In genomic region chr5:71410088-71410487, GRCh38 we compare ENCODE assay signal across 6 cellular contexts. TPM values are rescaled to one million over a fixed set of nuclear protein-coding genes. Genes with fewer than 3 reads are reported as not detected.
DNase-seq lines count a peak whose midpoint lies in the region; ATAC-seq, FAIRE-seq and TF ChIP-seq lines count a peak whose summit lies in the region.
"Not testable (repeated sequence)": the region's sequence is repeated elsewhere in the genome, so short reads cannot be mapped to it uniquely, and the experiment has no call there.

No MANE protein-coding gene starts in this region.

- ATAC-seq in A549 (peak in 1 of 2 experiments; percentile 24; a peak in 2 of 6 replicates), memory B cell (ENCODE audit: low read depth) (peak; percentile 70)
- peak; percentile 47 for ATAC-seq in stimulated activated memory B cell treated with anti-CD40 and anti-IgM and Interleukin-4, amounts not matched to agents 10 μg/mL and 1 μg/mL and 100 μg/mL, for 72 hours

- H3K27ac ChIP-seq in A549; Karpas-422 (ENCODE audit: low read length); OCI-LY3 (ENCODE audit: low read length): not testable (repeated sequence)

- H3K79me2 ChIP-seq in Karpas-422 (ENCODE audit: low read length); OCI-LY3 (ENCODE audit: low read length): not testable (repeated sequence)

- H3K4me3 Mint-ChIP-seq in memory B cell; stimulated activated memory B cell treated with anti-CD40 and anti-IgM and Interleukin-4, amounts not matched to agents 10 μg/mL and 1 μg/mL and 100 μg/mL, for 72 hours: not testable (repeated sequence)

- H3K4me1 Mint-ChIP-seq in memory B cell; stimulated activated memory B cell treated with anti-CD40 and anti-IgM and Interleukin-4, amounts not matched to agents 10 μg/mL and 1 μg/mL and 100 μg/mL, for 72 hours: not testable (repeated sequence)

- H3K4me3 ChIP-seq in A549; Karpas-422 (ENCODE audit: low read length); OCI-LY3 (ENCODE audit: low read length); bronchial epithelial cell (ENCODE audit: low read depth, low read length): not testable (repeated sequence)

- 23% methylated on average over 2 of the region's 2 CpGs for WGBS in A549 (ENCODE audit: missing lambda C conversion rate)

- not testable (repeated sequence) for DNase-seq in A549 (ENCODE audit: low read depth in 1 of 2, low spot score in 1 of 2); bronchial epithelial cell (ENCODE audit: low read depth); memory B cell (ENCODE audit: low spot score in 2 of 2)
- DNase-seq in Karpas-422, result peak; percentile 41

- not testable (repeated sequence) for H4K20me1 ChIP-seq in Karpas-422 (ENCODE audit: insufficient read depth, low read depth, low read length); OCI-LY3 (ENCODE audit: insufficient read depth, low read length)

- not testable (repeated sequence) for H3K36me3 Mint-ChIP-seq in memory B cell; stimulated activated memory B cell treated with anti-CD40 and anti-IgM and Interleukin-4, amounts not matched to agents 10 μg/mL and 1 μg/mL and 100 μg/mL, for 72 hours

- not testable (repeated sequence) for H3K9ac ChIP-seq in Karpas-422 (ENCODE audit: low read length); OCI-LY3 (ENCODE audit: low read length)

- POLR2A ChIA-PET in A549 (lab: Yijun Ruan, JAX), result not testable (repeated sequence)

- not testable (repeated sequence) for H3K9me2 ChIP-seq in Karpas-422 (replicated peaks; ENCODE audit: insufficient read depth, low read length)

- TF ChIP-seq CTCF in A549 (IDR thresholded peaks at IDR 0.05); OCI-LY3 (IDR thresholded peaks at IDR 0.05; ENCODE audit: low read depth, low read length); bronchial epithelial cell (IDR thresholded peaks at IDR 0.05; ENCODE audit: insufficient read depth, low read length, severe bottlenecking): not testable (repeated sequence)

- H3K36me3 ChIP-seq in Karpas-422 (ENCODE audit: insufficient read depth, low read length); OCI-LY3 (replicated peaks; ENCODE audit: low read depth, low read length); bronchial epithelial cell (ENCODE audit: control insufficient read depth, insufficient read depth, low read length): not testable (repeated sequence)

- H3K4me2 ChIP-seq in A549; Karpas-422 (ENCODE audit: low read depth, low read length, poor library complexity, severe bottlenecking): not testable (repeated sequence)
- peak overlapping the region; percentile 37; the same call in 1 of the 2 replicates for H3K4me2 ChIP-seq in OCI-LY3 (ENCODE audit: low read length)

- H3K27ac Mint-ChIP-seq in memory B cell; stimulated activated memory B cell treated with anti-CD40 and anti-IgM and Interleukin-4, amounts not matched to agents 10 μg/mL and 1 μg/mL and 100 μg/mL, for 72 hours: not testable (repeated sequence)

- not testable (repeated sequence) for TF ChIP-seq EP300 in A549 (IDR thresholded peaks at IDR 0.05)

- peaks cover 10% of the 10 kb centered on the region for H3K27me3 Mint-ChIP-seq in memory B cell
- peaks cover 12% of the 10 kb centered on the region for H3K27me3 Mint-ChIP-seq in stimulated activated memory B cell treated with anti-CD40 and anti-IgM and Interleukin-4, amounts not matched to agents 10 μg/mL and 1 μg/mL and 100 μg/mL, for 72 hours

- H2AFZ ChIP-seq in Karpas-422 (ENCODE audit: low read length); OCI-LY3 (ENCODE audit: low read depth, low read length): not testable (repeated sequence)

- H3K9me3 Mint-ChIP-seq in memory B cell; stimulated activated memory B cell treated with anti-CD40 and anti-IgM and Interleukin-4, amounts not matched to agents 10 μg/mL and 1 μg/mL and 100 μg/mL, for 72 hours: not testable (repeated sequence)

- not testable (repeated sequence) for TF ChIP-seq POLR2A in A549 (IDR thresholded peaks at IDR 0.05; ENCODE audit: low read length)

- TF ChIP-seq RAD21 in A549 (conservative IDR thresholded peaks at IDR 0.05 in 1 of 2, IDR thresholded peaks at IDR 0.05 in 1 of 2), result not testable (repeated sequence)

- not testable (repeated sequence) for H3K4me1 ChIP-seq in A549; OCI-LY3 (ENCODE audit: low read length)
- H3K4me1 ChIP-seq in Karpas-422 (ENCODE audit: low read length), result peaks cover 16% of the 10 kb centered on the region

- FAIRE-seq in A549 (lab: Jason Lieb, UNC) (peak; percentile 43), bronchial epithelial cell (lab: Jason Lieb, UNC) (peak; percentile 28)

- CTCF ChIA-PET in A549 (lab: Yijun Ruan, JAX), result not testable (repeated sequence)

- H3K27me3 ChIP-seq in Karpas-422 (ENCODE audit: low read length); OCI-LY3 (ENCODE audit: low read depth, low read length); bronchial epithelial cell (ENCODE audit: control insufficient read depth, insufficient read depth, low read length): not testable (repeated sequence)

- H3K9me3 ChIP-seq in A549; Karpas-422 (ENCODE audit: low read length); OCI-LY3 (ENCODE audit: insufficient read depth, low read length): not testable (repeated sequence)

RNA-seq across cellular contexts. Expression of gene BDP1, which starts 45.4 kb away (rescaled TPM):
- polyA plus RNA-seq in A549 (2011; rRNA removed) (20.9 and 27.2 TPM in 2 replicates), A549 (2017; fragmentation: RNase III; extraction: RNeasy Plus Mini Kit Qiagen cat#74134 plus additional on column Dnase treatment) (8.6 to 10.0 TPM (median 8.7 TPM) in 3 replicates)
- 3.5 and 3.6 TPM in 2 replicates for polyA plus RNA-seq in A549 (2012; cell fraction: cytosol; rRNA removed)
- 4.8 and 6.8 TPM in 2 replicates for polyA plus RNA-seq in A549 (2012; cell fraction: nucleus; rRNA removed)
- 13.8 and 14.5 TPM in 2 replicates for polyA minus RNA-seq in A549 (2011; rRNA and poly(A)+ RNA removed)
- 34.2 and 42.5 TPM in 2 replicates for total RNA-seq in Karpas-422 (2014; rRNA removed; shearing (Covaris generic); ENCODE audit: low replicate concordance)
- 17.1 and 19.5 TPM in 2 replicates for total RNA-seq in bronchial epithelial cell
